ENCODE assay signal across 2 cellular contexts in the genomic region with DNA sequence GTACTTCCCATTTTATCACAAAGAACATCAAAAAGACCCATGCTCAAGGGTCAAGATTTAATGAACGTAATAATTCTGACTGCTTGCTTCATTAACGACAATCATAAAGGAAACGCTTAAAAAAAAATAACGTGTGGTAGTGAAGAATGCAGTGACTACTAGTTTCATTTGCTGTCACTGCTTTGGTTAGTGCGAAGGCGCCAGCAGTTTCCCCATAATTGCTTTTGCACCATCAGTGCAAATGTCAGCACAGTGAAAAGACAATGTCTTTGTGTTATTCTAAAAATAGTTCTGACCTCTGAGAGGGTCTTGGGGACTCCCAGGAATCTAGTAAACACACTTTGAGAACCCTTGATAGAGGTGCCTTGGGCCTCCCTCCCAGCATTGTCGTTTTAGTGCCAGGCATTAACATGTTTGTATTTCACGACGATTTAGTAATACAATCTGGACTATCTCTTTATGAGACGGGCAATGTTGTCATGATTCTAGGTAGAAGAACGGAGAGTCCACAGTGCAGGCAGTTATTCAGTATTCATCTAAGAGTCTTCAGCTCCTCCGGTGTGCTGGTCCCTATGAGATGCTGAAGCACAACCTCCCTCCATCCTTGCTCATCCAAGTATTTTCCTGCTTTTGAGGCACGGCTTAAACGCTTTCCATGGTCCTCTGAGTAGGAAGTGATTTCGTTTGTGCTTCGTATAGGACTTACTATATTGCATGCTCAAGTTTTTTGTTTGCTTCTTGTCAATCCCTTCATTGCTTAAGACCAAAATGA.
TF ChIP-seq lines count a peak whose summit lies in the region.

No MANE protein-coding gene starts in this region.

TF ChIP-seq in K562, 482 proteins besides CTCF, POLR2A, EP300 and RAD21 (continued from another document):
- TF ChIP-seq, protein P1, sequence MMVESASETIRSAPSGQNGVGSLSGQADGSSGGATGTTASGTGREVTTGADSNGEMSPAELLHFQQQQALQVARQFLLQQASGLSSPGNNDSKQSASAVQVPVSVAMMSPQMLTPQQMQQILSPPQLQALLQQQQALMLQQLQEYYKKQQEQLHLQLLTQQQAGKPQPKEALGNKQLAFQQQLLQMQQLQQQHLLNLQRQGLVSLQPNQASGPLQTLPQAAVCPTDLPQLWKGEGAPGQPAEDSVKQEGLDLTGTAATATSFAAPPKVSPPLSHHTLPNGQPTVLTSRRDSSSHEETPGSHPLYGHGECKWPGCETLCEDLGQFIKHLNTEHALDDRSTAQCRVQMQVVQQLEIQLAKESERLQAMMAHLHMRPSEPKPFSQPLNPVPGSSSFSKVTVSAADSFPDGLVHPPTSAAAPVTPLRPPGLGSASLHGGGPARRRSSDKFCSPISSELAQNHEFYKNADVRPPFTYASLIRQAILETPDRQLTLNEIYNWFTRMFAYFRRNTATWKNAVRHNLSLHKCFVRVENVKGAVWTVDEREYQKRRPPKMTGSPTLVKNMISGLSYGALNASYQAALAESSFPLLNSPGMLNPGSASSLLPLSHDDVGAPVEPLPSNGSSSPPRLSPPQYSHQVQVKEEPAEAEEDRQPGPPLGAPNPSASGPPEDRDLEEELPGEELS (CRISPR knock-in tag; IDR thresholded peaks at IDR 0.05; ENCODE audit: borderline replicate concordance), result no peak
- TF ChIP-seq MXI1 (IDR thresholded peaks at IDR 0.05; ENCODE audit: low read depth, low read length) (no peak), MEF2A (IDR thresholded peaks at IDR 0.05; ENCODE audit: control insufficient read depth, low read depth, low read length) (peak; percentile 30; the same call in 1 of the 2 replicates), CEBPG (CRISPR knock-in tag; IDR thresholded peaks at IDR 0.05) (no peak), CEBPG (tag; conservative IDR thresholded peaks at IDR 0.05 in 1 of 2, IDR thresholded peaks at IDR 0.05 in 1 of 2) (peak in 1 of 2 experiments; percentile 33; a peak in 1 of 4 replicates), ZC3H4 (CRISPR knock-in tag; IDR thresholded peaks at IDR 0.05; ENCODE audit: borderline replicate concordance) (no peak), ZFP36 (IDR thresholded peaks at IDR 0.05; ENCODE audit: low read depth, low read length, partially characterized antibody) (no peak), ARHGAP35 (IDR thresholded peaks at IDR 0.05; ENCODE audit: partially characterized antibody) (no peak), PHF21A (IDR thresholded peaks at IDR 0.05; ENCODE audit: borderline replicate concordance, low read depth) (no peak)
- TF ChIP-seq, protein P2, sequence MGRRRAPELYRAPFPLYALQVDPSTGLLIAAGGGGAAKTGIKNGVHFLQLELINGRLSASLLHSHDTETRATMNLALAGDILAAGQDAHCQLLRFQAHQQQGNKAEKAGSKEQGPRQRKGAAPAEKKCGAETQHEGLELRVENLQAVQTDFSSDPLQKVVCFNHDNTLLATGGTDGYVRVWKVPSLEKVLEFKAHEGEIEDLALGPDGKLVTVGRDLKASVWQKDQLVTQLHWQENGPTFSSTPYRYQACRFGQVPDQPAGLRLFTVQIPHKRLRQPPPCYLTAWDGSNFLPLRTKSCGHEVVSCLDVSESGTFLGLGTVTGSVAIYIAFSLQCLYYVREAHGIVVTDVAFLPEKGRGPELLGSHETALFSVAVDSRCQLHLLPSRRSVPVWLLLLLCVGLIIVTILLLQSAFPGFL (CRISPR knock-in tag; IDR thresholded peaks at IDR 0.05), result 0 out of 2 replicates have a peak, but pooled peaks have one; percentile 7
- TF ChIP-seq, protein P3, sequence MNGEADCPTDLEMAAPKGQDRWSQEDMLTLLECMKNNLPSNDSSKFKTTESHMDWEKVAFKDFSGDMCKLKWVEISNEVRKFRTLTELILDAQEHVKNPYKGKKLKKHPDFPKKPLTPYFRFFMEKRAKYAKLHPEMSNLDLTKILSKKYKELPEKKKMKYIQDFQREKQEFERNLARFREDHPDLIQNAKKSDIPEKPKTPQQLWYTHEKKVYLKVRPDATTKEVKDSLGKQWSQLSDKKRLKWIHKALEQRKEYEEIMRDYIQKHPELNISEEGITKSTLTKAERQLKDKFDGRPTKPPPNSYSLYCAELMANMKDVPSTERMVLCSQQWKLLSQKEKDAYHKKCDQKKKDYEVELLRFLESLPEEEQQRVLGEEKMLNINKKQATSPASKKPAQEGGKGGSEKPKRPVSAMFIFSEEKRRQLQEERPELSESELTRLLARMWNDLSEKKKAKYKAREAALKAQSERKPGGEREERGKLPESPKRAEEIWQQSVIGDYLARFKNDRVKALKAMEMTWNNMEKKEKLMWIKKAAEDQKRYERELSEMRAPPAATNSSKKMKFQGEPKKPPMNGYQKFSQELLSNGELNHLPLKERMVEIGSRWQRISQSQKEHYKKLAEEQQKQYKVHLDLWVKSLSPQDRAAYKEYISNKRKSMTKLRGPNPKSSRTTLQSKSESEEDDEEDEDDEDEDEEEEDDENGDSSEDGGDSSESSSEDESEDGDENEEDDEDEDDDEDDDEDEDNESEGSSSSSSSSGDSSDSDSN (IDR thresholded peaks at IDR 0.05; ENCODE audit: borderline replicate concordance in 1 of 2, low read depth in 2 of 2, low read length in 2 of 2), result 0 out of 4 replicates have a peak, but pooled peaks of 1 of the 2 experiments have one; percentile 6

TF ChIP-seq in HepG2, 621 proteins besides CTCF, POLR2A, EP300 and RAD21 (continued from another document):
- TF ChIP-seq, protein P4, sequence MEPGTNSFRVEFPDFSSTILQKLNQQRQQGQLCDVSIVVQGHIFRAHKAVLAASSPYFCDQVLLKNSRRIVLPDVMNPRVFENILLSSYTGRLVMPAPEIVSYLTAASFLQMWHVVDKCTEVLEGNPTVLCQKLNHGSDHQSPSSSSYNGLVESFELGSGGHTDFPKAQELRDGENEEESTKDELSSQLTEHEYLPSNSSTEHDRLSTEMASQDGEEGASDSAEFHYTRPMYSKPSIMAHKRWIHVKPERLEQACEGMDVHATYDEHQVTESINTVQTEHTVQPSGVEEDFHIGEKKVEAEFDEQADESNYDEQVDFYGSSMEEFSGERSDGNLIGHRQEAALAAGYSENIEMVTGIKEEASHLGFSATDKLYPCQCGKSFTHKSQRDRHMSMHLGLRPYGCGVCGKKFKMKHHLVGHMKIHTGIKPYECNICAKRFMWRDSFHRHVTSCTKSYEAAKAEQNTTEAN (CRISPR knock-in tag; conservative IDR thresholded peaks at IDR 0.05), result peak; percentile 74; the same call in 1 of the 2 replicates
- TF ChIP-seq, protein P5, sequence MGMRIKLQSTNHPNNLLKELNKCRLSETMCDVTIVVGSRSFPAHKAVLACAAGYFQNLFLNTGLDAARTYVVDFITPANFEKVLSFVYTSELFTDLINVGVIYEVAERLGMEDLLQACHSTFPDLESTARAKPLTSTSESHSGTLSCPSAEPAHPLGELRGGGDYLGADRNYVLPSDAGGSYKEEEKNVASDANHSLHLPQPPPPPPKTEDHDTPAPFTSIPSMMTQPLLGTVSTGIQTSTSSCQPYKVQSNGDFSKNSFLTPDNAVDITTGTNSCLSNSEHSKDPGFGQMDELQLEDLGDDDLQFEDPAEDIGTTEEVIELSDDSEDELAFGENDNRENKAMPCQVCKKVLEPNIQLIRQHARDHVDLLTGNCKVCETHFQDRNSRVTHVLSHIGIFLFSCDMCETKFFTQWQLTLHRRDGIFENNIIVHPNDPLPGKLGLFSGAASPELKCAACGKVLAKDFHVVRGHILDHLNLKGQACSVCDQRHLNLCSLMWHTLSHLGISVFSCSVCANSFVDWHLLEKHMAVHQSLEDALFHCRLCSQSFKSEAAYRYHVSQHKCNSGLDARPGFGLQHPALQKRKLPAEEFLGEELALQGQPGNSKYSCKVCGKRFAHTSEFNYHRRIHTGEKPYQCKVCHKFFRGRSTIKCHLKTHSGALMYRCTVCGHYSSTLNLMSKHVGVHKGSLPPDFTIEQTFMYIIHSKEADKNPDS (CRISPR knock-in tag; IDR thresholded peaks at IDR 0.05), result no peak
- TF ChIP-seq KDM4B (CRISPR knock-in tag; IDR thresholded peaks at IDR 0.05), result no peak
- 0 out of 2 replicates have a peak, but pooled peaks have one; percentile 3 for TF ChIP-seq HNF4A (CRISPR knock-in tag; IDR thresholded peaks at IDR 0.05)
- TF ChIP-seq DNMT3B (CRISPR knock-in tag; conservative IDR thresholded peaks at IDR 0.05), result peak; percentile 1; the same call in 1 of the 2 replicates
- TF ChIP-seq NFIC (IDR thresholded peaks at IDR 0.05; ENCODE audit: low read length), result 0 out of 2 replicates have a peak, but pooled peaks have one; percentile 4
- TF ChIP-seq ZNF777 (CRISPR knock-in tag; IDR thresholded peaks at IDR 0.05), result peak; percentile 9; the same call in 1 of the 2 replicates
- TF ChIP-seq, protein P6, sequence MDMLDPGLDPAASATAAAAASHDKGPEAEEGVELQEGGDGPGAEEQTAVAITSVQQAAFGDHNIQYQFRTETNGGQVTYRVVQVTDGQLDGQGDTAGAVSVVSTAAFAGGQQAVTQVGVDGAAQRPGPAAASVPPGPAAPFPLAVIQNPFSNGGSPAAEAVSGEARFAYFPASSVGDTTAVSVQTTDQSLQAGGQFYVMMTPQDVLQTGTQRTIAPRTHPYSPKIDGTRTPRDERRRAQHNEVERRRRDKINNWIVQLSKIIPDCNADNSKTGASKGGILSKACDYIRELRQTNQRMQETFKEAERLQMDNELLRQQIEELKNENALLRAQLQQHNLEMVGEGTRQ (IDR thresholded peaks at IDR 0.05; ENCODE audit: low read depth, low read length), result no peak
- TF ChIP-seq, protein P6 (CRISPR knock-in tag; IDR thresholded peaks at IDR 0.05; ENCODE audit: borderline replicate concordance), result 0 out of 2 replicates have a peak, but pooled peaks have one; percentile 8
